27 cellular contexts compared by ENCODE assay signal in the genomic region with DNA sequence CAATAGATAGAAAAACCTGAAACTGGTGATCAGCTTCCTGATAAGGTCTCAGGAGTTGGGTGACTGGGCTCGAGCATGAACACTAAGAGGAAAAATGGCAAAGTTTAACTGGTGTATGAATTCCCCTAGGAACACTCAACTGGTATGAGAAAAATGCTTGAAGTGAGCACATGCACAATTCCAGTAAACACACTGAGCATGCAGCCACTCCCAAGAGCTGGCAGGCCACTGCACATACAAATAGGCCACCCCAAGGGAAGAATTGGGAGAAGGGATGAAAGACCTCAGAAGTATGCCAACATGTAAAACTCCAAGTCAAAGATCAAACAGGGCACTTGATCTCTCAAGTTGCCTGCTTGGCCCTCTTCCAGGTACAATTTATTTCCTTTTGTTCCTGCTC.
"Had no signal": no experiment of that assay in that cellular context is flagged by ENCODE, and none has a peak within 500 bp of the region (broad histone marks: within the 10 kb centered on the region; RNA-seq: fewer than 3 reads in every experiment).

No MANE protein-coding gene starts in this region.

- H3K4me3 ChIP-seq: esophagus muscularis mucosa, gastroesophageal sphincter had no signal

- ATAC-seq: activated CD4-positive, alpha-beta T cell treated with anti-CD3 and anti-CD28 coated beads for 36 hours; activated CD8-positive, alpha-beta T cell treated with anti-CD3 and anti-CD28 coated beads, Interleukin-2, amount 10 ng/mL, durations not matched to agents 7 days and 5 days; activated naive CD4-positive, alpha-beta T cell treated with anti-CD3 and anti-CD28 coated beads, Interleukin-2, amount 50 U/mL, for 72 hours; activated T-cell treated with anti-CD3 and anti-CD28 coated beads, Interleukin-2, amount 50 U/mL, for 72 hours; effector memory CD8-positive, alpha-beta T cell; gastroesophageal sphincter had no signal

- DNase-seq: activated CD4-positive, alpha-beta memory T cell treated with anti-CD3 and anti-CD28 coated beads for 36 hours; activated CD4-positive, alpha-beta T cell treated with anti-CD3 and anti-CD28 coated beads for 36 hours; activated CD4-positive, alpha-beta T cell treated with anti-CD3 and anti-CD28 coated beads, Interleukin-2, amount 10 ng/mL, durations not matched to agents 24 days and 14 days; activated CD4-positive, CD25-positive, alpha-beta regulatory T cell; activated CD4-positive, CD25-positive, alpha-beta regulatory T cell treated with anti-CD3 and anti-CD28 coated beads, Interleukin-2, amount 50 U/mL, for 72 hours; activated CD8-positive, alpha-beta memory T cell treated with anti-CD3 and anti-CD28 coated beads, Interleukin-2, amount 50 U/mL, for 48 hours; activated CD8-positive, alpha-beta T cell treated with anti-CD3 and anti-CD28 coated beads, Interleukin-2, amount 10 ng/mL, durations not matched to agents 7 days and 5 days; activated gamma-delta T cell; activated naive CD4-positive, alpha-beta T cell; activated naive CD4-positive, alpha-beta T cell treated with anti-CD3 and anti-CD28 coated beads, Interleukin-2, amount 10 ng/mL, durations not matched to agents 7 days and 5 days; activated naive CD8-positive, alpha-beta T cell treated with anti-CD3 and anti-CD28 coated beads, Interleukin-2, amount 10 ng/mL, durations not matched to agents 7 days and 5 days; activated T-cell treated with anti-CD3 and anti-CD28 coated beads for 4 hours; activated T-cell treated with anti-CD3 and anti-CD28 coated beads, Interleukin-2, amount 50 U/mL, for 24 hours; activated T-cell treated with anti-CD3 and anti-CD28 coated beads, Interleukin-2, amount 50 U/mL, for 72 hours; amniotic stem cell; anterior cingulate cortex; brain microvascular endothelial cell; cortex of kidney; dermis blood vessel endothelial cell; effector CD4-positive, alpha-beta T cell; effector memory CD8-positive, alpha-beta T cell; erythroblast; foreskin melanocyte; T-helper 2 cell had no signal

- H3K9me3 ChIP-seq: esophagus muscularis mucosa, gastroesophageal sphincter had no signal

- H3K36me3 ChIP-seq: brain microvascular endothelial cell, esophagus muscularis mucosa, gastroesophageal sphincter had no signal

- H3K27me3 ChIP-seq: brain microvascular endothelial cell, esophagus muscularis mucosa, gastroesophageal sphincter had no signal

- H3K27ac ChIP-seq: brain microvascular endothelial cell, esophagus muscularis mucosa, gastroesophageal sphincter had no signal
